Comparison of ENCODE assay signal across 12 cellular contexts in genomic region chr5:132825824-132826391, GRCh38. TPM values are rescaled to one million over a fixed set of nuclear protein-coding genes. Genes with fewer than 3 reads are reported as not detected.
DNase-seq lines count a peak whose midpoint lies in the region; ATAC-seq, FAIRE-seq and TF ChIP-seq lines count a peak whose summit lies in the region.
"Had no signal": no experiment of that assay in that cellular context is flagged by ENCODE, and none has a peak within 500 bp of the region (broad histone marks: within the 10 kb centered on the region; RNA-seq: fewer than 3 reads in every experiment).

No MANE protein-coding gene starts in this region.

- H3K4me3 ChIP-seq in OCI-LY1 (ENCODE audit: low read depth, low read length, poor library complexity, severe bottlenecking): no peak overlapping the region
- H3K4me3 ChIP-seq in H1 (ENCODE audit: extremely low read depth in 1 of 4, insufficient read depth in 2 of 4, low read depth in 3 of 4, low read length in 4 of 4): peak overlapping the region; percentile 30 to 60 (median 40)

- H3K27ac Mint-ChIP-seq in progenitor cell of endocrine pancreas: no peak overlapping the region

- POLR2A ChIA-PET in H1 (lab: Charles Lee; ENCODE audit: partially characterized antibody): interaction anchor here (0.7 to 5.7 kb wide), 9 partner anchors 12 to 226 kb away, joined by 3 to 32 read pairs (median 5); partner anchors contain the start of genes GDF9, HSPA4, SOWAHA and UQCRQ

- H3K4me3 Mint-ChIP-seq in progenitor cell of endocrine pancreas (ENCODE audit: low read depth): peak overlapping the region; percentile 19

- no peak for TF ChIP-seq POLR2A in H1 (IDR thresholded peaks at IDR 0.05; ENCODE audit: control extremely low read depth in 1 of 2, low read depth in 2 of 2, low read length in 2 of 2)

- H2BK120ac ChIP-seq in H1 (replicated peaks; ENCODE audit: low read depth, low read length): no peak overlapping the region

- H3K79me1 ChIP-seq in H1 (ENCODE audit: low read depth, low read length): no peaks in the 10 kb centered on the region

- CTCF ChIA-PET in H1 (lab: Charles Lee; ENCODE audit: partially characterized antibody): interaction anchor here (0.8 to 25.6 kb wide), 11 partner anchors 9 to 226 kb away, joined by 3 to 465 read pairs (median 4); partner anchors contain the start of genes CCNI2, GDF9, HSPA4 and LEAP2

- H3K36me3 ChIP-seq in ES-I3 (ENCODE audit: insufficient read depth, low read length): no peaks in the 10 kb centered on the region
- H3K36me3 ChIP-seq in OCI-LY1 (ENCODE audit: insufficient read depth, low read length): no peaks in the 10 kb centered on the region
- no peaks in the 10 kb centered on the region for H3K36me3 ChIP-seq in H1 (ENCODE audit: control insufficient read depth in 2 of 4, insufficient read depth in 4 of 4, low read length in 3 of 4)

- peak overlapping the region; percentile 41 for H4K91ac ChIP-seq in H1 (replicated peaks; ENCODE audit: insufficient read length, low read length)

- H3K27ac ChIP-seq in OCI-LY1 (ENCODE audit: low read depth, low read length, poor library complexity, severe bottlenecking): no peak overlapping the region
- no peak overlapping the region for H3K27ac ChIP-seq in H1 (ENCODE audit: low read depth, low read length)

- 0 out of 2 replicates have a peak overlapping the region, but pooled peaks have one; percentile 4 for H2BK12ac ChIP-seq in H1 (ENCODE audit: low read depth, low read length)

- peaks cover 13% of the 10 kb centered on the region; the same call in 1 of the 2 replicates for H3K23me2 ChIP-seq in H1 (ENCODE audit: low read depth, low read length)

- no peak overlapping the region for H2AFZ ChIP-seq in OCI-LY1 (ENCODE audit: low read length)
- H2AFZ ChIP-seq in H1 (ENCODE audit: low read length): peak overlapping the region; percentile 71; the same call in 1 of the 2 replicates

- TF ChIP-seq RAD21 in H1 (IDR thresholded peaks at IDR 0.05 in 1 of 2, conservative IDR thresholded peaks at IDR 0.05 in 1 of 2; ENCODE audit: low read depth in 2 of 2, low read length in 2 of 2): no peak

- H3K4me1 Mint-ChIP-seq in progenitor cell of endocrine pancreas (ENCODE audit: low read depth): peaks cover 5% of the 10 kb centered on the region

- H3K4me1 ChIP-seq in ES-I3 (ENCODE audit: insufficient read depth, low read length) (peaks cover 19% of the 10 kb centered on the region; the same call in 1 of the 2 replicates), OCI-LY1 (ENCODE audit: insufficient read depth, low read length, severe bottlenecking) (peaks cover 5% of the 10 kb centered on the region), H1 (replicated peaks in 1 of 4; ENCODE audit: control insufficient read depth in 3 of 4, insufficient read depth in 4 of 4, low read length in 3 of 4) (peaks cover 0 to 23% (median 19%) of the 10 kb centered on the region in 4 experiments; a peak in 6 of 7 replicates)

- H3K56ac ChIP-seq in H1 (replicated peaks; ENCODE audit: insufficient read length, low read depth, low read length): no peak overlapping the region

- TF ChIP-seq CTCF in OCI-LY1 (IDR thresholded peaks at IDR 0.05; ENCODE audit: low read length) (no peak), H1 (IDR thresholded peaks at IDR 0.05; ENCODE audit: control extremely low read depth in 1 of 3, insufficient read depth in 1 of 3, low read depth in 1 of 3, low read length in 3 of 3) (no peak), progenitor cell of endocrine pancreas (IDR thresholded peaks at IDR 0.05; ENCODE audit: unreplicated experiment) (no peak)

- H2BK20ac ChIP-seq in H1 (ENCODE audit: low read length): no peak overlapping the region

- H3K4ac ChIP-seq in H1 (replicated peaks; ENCODE audit: insufficient read length, low read depth, low read length): no peak overlapping the region

- no peaks in the 10 kb centered on the region for H3K36me3 Mint-ChIP-seq in progenitor cell of endocrine pancreas (ENCODE audit: insufficient read depth)

- no peak for ATAC-seq in GM19328 (IDR thresholded peaks at IDR 0.05; ENCODE audit: unreplicated experiment)
- ATAC-seq in HG03442 (IDR thresholded peaks at IDR 0.05; ENCODE audit: unreplicated experiment): no peak
- ATAC-seq in HG02678 (IDR thresholded peaks at IDR 0.05; ENCODE audit: unreplicated experiment): no peak

- H3K23ac ChIP-seq in H1 (ENCODE audit: insufficient read length): no peak overlapping the region

- H3K27me3 Mint-ChIP-seq in progenitor cell of endocrine pancreas: peaks cover 36% of the 10 kb centered on the region

- H2BK15ac ChIP-seq in H1 (ENCODE audit: low read length): peak overlapping the region; percentile 40; the same call in 1 of the 2 replicates

- no peak overlapping the region for H3K14ac ChIP-seq in H1 (ENCODE audit: insufficient read length)

- H2AK5ac ChIP-seq in H1 (ENCODE audit: low read depth, low read length): no peak overlapping the region

- no peak overlapping the region for H2BK5ac ChIP-seq in H1 (ENCODE audit: low read depth, low read length)

- DNase-seq in H1 (ENCODE audit: low read depth in 1 of 2, low spot score in 2 of 2): peak in 1 of 2 experiments; percentile 68
- DNase-seq in progenitor cell of endocrine pancreas (ENCODE audit: low spot score, unreplicated experiment): no peak
- no peak for DNase-seq in LoVo (ENCODE audit: low spot score)
- DNase-seq: NCI-H510A treated with DMSO at 0.1 percent for 48 hours, SK-N-SH had no signal

- H3K27me3 ChIP-seq in OCI-LY1 (ENCODE audit: insufficient read depth, low read length) (0 out of 2 replicates have a peak, but pooled peaks cover 7% of the 10 kb centered on the region), H1 (replicated peaks in 1 of 4; ENCODE audit: control insufficient read depth in 3 of 4, extremely low read depth in 1 of 4, insufficient read depth in 3 of 4, low read length in 3 of 4) (peaks cover 30 to 78% (median 65%) of the 10 kb centered on the region in 4 experiments)

- H4K20me1 ChIP-seq in OCI-LY1 (ENCODE audit: insufficient read depth, low read length) (no peaks in the 10 kb centered on the region), H1 (replicated peaks in 1 of 2; ENCODE audit: control insufficient read depth in 1 of 2, insufficient read depth in 2 of 2, low read length in 2 of 2) (no peaks in the 10 kb centered on the region)

- 0 out of 2 replicates have a peak overlapping the region, but pooled peaks have one; percentile 28 for H3K18ac ChIP-seq in H1 (ENCODE audit: extremely low read depth, low read length)

- no peak for TF ChIP-seq EP300 in H1 (IDR thresholded peaks at IDR 0.05; ENCODE audit: borderline replicate concordance in 1 of 2, low read depth in 2 of 2, low read length in 2 of 2)

- H3K9ac ChIP-seq in ES-I3 (ENCODE audit: low read depth, low read length) (peak overlapping the region; percentile 58), OCI-LY1 (ENCODE audit: low read length) (no peak overlapping the region), H1 (replicated peaks in 1 of 4; ENCODE audit: extremely low read depth in 1 of 4, low read depth in 3 of 4, low read length in 3 of 4) (peak overlapping the region in 2 of 4 experiments; percentile 13 to 33; a peak in 2 of 7 replicates)
- H3K9ac ChIP-seq: SK-N-SH had no signal

- H3K4me2 ChIP-seq in OCI-LY1 (ENCODE audit: low read length): 0 out of 2 replicates have a peak overlapping the region, but pooled peaks have one; percentile 40
- H3K4me2 ChIP-seq in H1 (ENCODE audit: insufficient read depth in 1 of 2, low read depth in 2 of 2, low read length in 2 of 2): peak overlapping the region; percentile 74
- H3K4me2 ChIP-seq: SK-N-SH had no signal

- no peak for FAIRE-seq in H1 (lab: Jason Lieb, UNC)

- H3F3A ChIP-seq in OCI-LY1 (ENCODE audit: insufficient read depth, low read length): no peaks in the 10 kb centered on the region

- no peaks in the 10 kb centered on the region for H3K9me2 ChIP-seq in OCI-LY1 (ENCODE audit: low read depth, low read length)
- H3K9me2 ChIP-seq: SK-N-SH had no signal

- H3K9me3 ChIP-seq in ES-I3 (ENCODE audit: control insufficient read depth, insufficient read depth, low read length) (no peaks in the 10 kb centered on the region), OCI-LY1 (ENCODE audit: low read length) (no peaks in the 10 kb centered on the region), H1 (ENCODE audit: insufficient read depth in 2 of 2, low read depth in 1 of 2, low read length in 1 of 2) (no peaks in the 10 kb centered on the region)
- H3K9me3 ChIP-seq: SK-N-SH had no signal

- H3K79me2 ChIP-seq in OCI-LY1 (ENCODE audit: insufficient read depth, low read length): no peaks in the 10 kb centered on the region
- no peaks in the 10 kb centered on the region for H3K79me2 ChIP-seq in H1 (ENCODE audit: control insufficient read depth in 1 of 2, insufficient read depth in 2 of 2, low read length in 2 of 2)

- no peak overlapping the region for H4K5ac ChIP-seq in H1 (ENCODE audit: insufficient read length, low read depth, low read length)

- WGBS in H1 (ENCODE audit: extremely low coverage in 1 of 2, insufficient coverage in 1 of 2, insufficient read length in 1 of 2, insufficient replicate concordance in 2 of 2, low coverage in 1 of 2, low lambda C conversion rate in 2 of 2, missing lambda C conversion rate in 1 of 2), 2 experiments: 6% methylated on average over 27 of the region's 44 CpGs; no CpG with 5 or more reads in 1 of the 2 experiments

- no peaks in the 10 kb centered on the region for H3K9me3 Mint-ChIP-seq in progenitor cell of endocrine pancreas (ENCODE audit: low read depth)

- H4K8ac ChIP-seq in H1 (ENCODE audit: extremely low read depth, insufficient read depth, low read length): peak overlapping the region; percentile 45; the same call in 1 of the 2 replicates

RNA-seq across cellular contexts. Expression of gene SHROOM1, which starts 4.5 kb away (rescaled TPM):
- total RNA-seq in H1 (2021; fragmentation: NEBNext Ultra II Directional; extraction: Animal tissue kit (Norgen Biotek cat#: 25700)): 5.2 and 5.7 TPM in 2 replicates
- 3.9 and 11.8 TPM in 2 replicates for polyA plus RNA-seq in H1 (2011; rRNA removed)
- 7.3 TPM for polyA plus RNA-seq in H1 (2011; cell fraction: cytosol; rRNA removed)
- polyA plus RNA-seq in H1 (2011; cell fraction: nucleus; rRNA removed): 9.6 TPM
- polyA plus RNA-seq in H1 (2012, experiment 1 of 2): 1.7 to 4.7 TPM (median 4.3 TPM) in 4 replicates
- polyA plus RNA-seq in H1 (2012, experiment 2 of 2): 1.8 TPM
- polyA plus RNA-seq in H1 (2013, experiment 1 of 2): 2.9 TPM
- 2.5 TPM for polyA plus RNA-seq in H1 (2013, experiment 2 of 2)
- polyA minus RNA-seq in H1 (2011; rRNA and poly(A)+ RNA removed): 1.4 and 7.3 TPM in 2 replicates
- polyA minus RNA-seq in H1 (2011; cell fraction: cytosol; rRNA and poly(A)+ RNA removed): 2.1 TPM
- 5.6 TPM for polyA minus RNA-seq in H1 (2011; cell fraction: nucleus; rRNA and poly(A)+ RNA removed)
- total RNA-seq in progenitor cell of endocrine pancreas: 10.0 and 12.6 TPM in 2 replicates

RNA-seq across cellular contexts. Expression of gene SOWAHA, which starts 12.8 kb away (rescaled TPM):
- 0.09 and 0.10 TPM in 2 replicates for total RNA-seq in H1 (2021; fragmentation: NEBNext Ultra II Directional; extraction: Animal tissue kit (Norgen Biotek cat#: 25700))
- polyA plus RNA-seq in H1 (2011; rRNA removed): 0.11 and 0.17 TPM in 2 replicates
- 0.06 TPM for polyA plus RNA-seq in H1 (2011; cell fraction: cytosol; rRNA removed)
- 0.11 TPM for polyA plus RNA-seq in H1 (2011; cell fraction: nucleus; rRNA removed)
- 0.05 to 0.13 TPM in 2 of 4 replicates, not detected in the others for polyA plus RNA-seq in H1 (2012, experiment 1 of 2)
- not detected for polyA plus RNA-seq in H1 (2012, experiment 2 of 2)
- polyA plus RNA-seq in H1 (2013, experiment 1 of 2): 0.06 TPM
- 0.06 TPM for polyA plus RNA-seq in H1 (2013, experiment 2 of 2)
- 0.06 TPM in 1 of 2 replicates, not detected in the other for polyA minus RNA-seq in H1 (2011; rRNA and poly(A)+ RNA removed)
- polyA minus RNA-seq in H1 (2011; cell fraction: cytosol; rRNA and poly(A)+ RNA removed): not detected
- polyA minus RNA-seq in H1 (2011; cell fraction: nucleus; rRNA and poly(A)+ RNA removed): 0.20 TPM
- 0.98 and 1.3 TPM in 2 replicates for total RNA-seq in progenitor cell of endocrine pancreas
- total RNA-seq: dermis microvascular lymphatic vessel endothelial cell, MCF 10A had no signal

RNA-seq across cellular contexts. Expression of gene GDF9, which starts 40.4 kb away (rescaled TPM):
- total RNA-seq in H1 (2021; fragmentation: NEBNext Ultra II Directional; extraction: Animal tissue kit (Norgen Biotek cat#: 25700)): 0.34 TPM in 1 of 2 replicates, not detected in the other
- polyA plus RNA-seq in H1 (2011; rRNA removed): 0.14 and 0.22 TPM in 2 replicates
- 0.32 TPM for polyA plus RNA-seq in H1 (2011; cell fraction: cytosol; rRNA removed)
- polyA plus RNA-seq in H1 (2011; cell fraction: nucleus; rRNA removed): 0.29 TPM
- 0.14 to 0.27 TPM (median 0.20 TPM) in 4 replicates for polyA plus RNA-seq in H1 (2012, experiment 1 of 2)
- polyA plus RNA-seq in H1 (2012, experiment 2 of 2): not detected
- polyA plus RNA-seq in H1 (2013, experiment 1 of 2): 0.20 TPM
- 0.35 TPM for polyA plus RNA-seq in H1 (2013, experiment 2 of 2)
- 0.19 and 0.88 TPM in 2 replicates for polyA minus RNA-seq in H1 (2011; rRNA and poly(A)+ RNA removed)
- polyA minus RNA-seq in H1 (2011; cell fraction: cytosol; rRNA and poly(A)+ RNA removed): not detected
- polyA minus RNA-seq in H1 (2011; cell fraction: nucleus; rRNA and poly(A)+ RNA removed): 0.40 TPM
- 0.51 and 0.55 TPM in 2 replicates for total RNA-seq in progenitor cell of endocrine pancreas

RNA-seq across cellular contexts. Expression of gene UQCRQ, which starts 40.5 kb away (rescaled TPM):
- 282 and 293 TPM in 2 replicates for total RNA-seq in H1 (2021; fragmentation: NEBNext Ultra II Directional; extraction: Animal tissue kit (Norgen Biotek cat#: 25700))
- polyA plus RNA-seq in H1 (2011; rRNA removed): 177 and 195 TPM in 2 replicates
- 180 TPM for polyA plus RNA-seq in H1 (2011; cell fraction: cytosol; rRNA removed)
- polyA plus RNA-seq in H1 (2011; cell fraction: nucleus; rRNA removed): 145 TPM
- 223 to 374 TPM (median 268 TPM) in 4 replicates for polyA plus RNA-seq in H1 (2012, experiment 1 of 2)
- 178 TPM for polyA plus RNA-seq in H1 (2012, experiment 2 of 2)
- polyA plus RNA-seq in H1 (2013, experiment 1 of 2): 550 TPM
- polyA plus RNA-seq in H1 (2013, experiment 2 of 2): 597 TPM
- polyA minus RNA-seq in H1 (2011; rRNA and poly(A)+ RNA removed): 18.8 and 18.9 TPM in 2 replicates
- polyA minus RNA-seq in H1 (2011; cell fraction: cytosol; rRNA and poly(A)+ RNA removed): 47.9 TPM
- polyA minus RNA-seq in H1 (2011; cell fraction: nucleus; rRNA and poly(A)+ RNA removed): 51.4 TPM
- 230 and 275 TPM in 2 replicates for total RNA-seq in progenitor cell of endocrine pancreas

RNA-seq across cellular contexts. Expression of gene LEAP2, which starts 47.6 kb away (rescaled TPM):
- total RNA-seq in H1 (2021; fragmentation: NEBNext Ultra II Directional; extraction: Animal tissue kit (Norgen Biotek cat#: 25700)): 1.1 and 2.9 TPM in 2 replicates
- 1.4 and 1.8 TPM in 2 replicates for polyA plus RNA-seq in H1 (2011; rRNA removed)
- polyA plus RNA-seq in H1 (2011; cell fraction: cytosol; rRNA removed): 2.4 TPM
- 3.5 TPM for polyA plus RNA-seq in H1 (2011; cell fraction: nucleus; rRNA removed)
- 1.8 to 3.9 TPM (median 1.9 TPM) in 4 replicates for polyA plus RNA-seq in H1 (2012, experiment 1 of 2)
- polyA plus RNA-seq in H1 (2012, experiment 2 of 2): 0.29 TPM
- 2.4 TPM for polyA plus RNA-seq in H1 (2013, experiment 1 of 2)
- polyA plus RNA-seq in H1 (2013, experiment 2 of 2): 2.4 TPM
- polyA minus RNA-seq in H1 (2011; rRNA and poly(A)+ RNA removed): 1.7 TPM in 2 replicates
- polyA minus RNA-seq in H1 (2011; cell fraction: cytosol; rRNA and poly(A)+ RNA removed): 1.0 TPM
- polyA minus RNA-seq in H1 (2011; cell fraction: nucleus; rRNA and poly(A)+ RNA removed): 2.0 TPM
- 1.7 and 2.0 TPM in 2 replicates for total RNA-seq in progenitor cell of endocrine pancreas
